Comparison of ENCODE assay signal across 8 cellular contexts in the genomic region with DNA sequence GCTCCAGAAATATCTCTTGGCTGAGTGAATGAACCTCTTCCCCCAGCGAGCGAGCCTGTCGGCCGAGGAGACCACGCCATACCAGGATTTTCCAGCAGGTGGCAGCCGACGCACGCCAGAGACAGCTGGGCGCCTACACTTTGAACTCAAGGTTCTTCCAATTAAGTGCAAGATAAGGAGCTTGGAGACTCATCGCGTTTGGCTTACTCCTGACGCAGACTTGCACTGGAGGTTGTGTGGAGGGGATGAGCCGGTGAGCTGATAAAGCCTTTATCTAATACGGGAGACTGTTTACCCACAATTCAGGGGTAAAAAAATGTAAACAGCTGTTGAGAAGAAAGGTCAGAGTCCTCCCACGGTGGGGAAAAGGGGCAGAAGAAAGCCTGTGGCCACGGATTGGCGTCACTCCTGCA. TPM values are rescaled to one million over a fixed set of nuclear protein-coding genes. Genes with fewer than 3 reads are reported as not detected.
DNase-seq lines count a peak whose midpoint lies in the region; ATAC-seq and TF ChIP-seq lines count a peak whose summit lies in the region.

No MANE protein-coding gene starts in this region.

- H3K4me1 Mint-ChIP-seq in HFFc6 (ENCODE audit: low read depth) (peaks cover 7% of the 10 kb centered on the region), T-cell (peaks cover 0 to 2% (median 0%) of the 10 kb centered on the region in 3 donors)

- 3 to 7% methylated on average over 17 of the region's 17 CpGs for WGBS in heart right ventricle, 2 donors

- H3K4me1 ChIP-seq in adipocyte (ENCODE audit: control insufficient read depth, insufficient read depth, low read length): peaks cover 4% of the 10 kb centered on the region
- no peaks in the 10 kb centered on the region for H3K4me1 ChIP-seq in heart right ventricle

- H3K9me3 Mint-ChIP-seq in HFFc6: no peaks in the 10 kb centered on the region
- H3K9me3 Mint-ChIP-seq in T-cell: no peaks in the 10 kb centered on the region

- H3K4me3 ChIP-seq in GM12864 (ENCODE audit: low read depth, low read length) (no peak overlapping the region), adipocyte (ENCODE audit: low read length) (no peak overlapping the region), heart right ventricle (no peak overlapping the region)

- no peak overlapping the region for H3K27ac ChIP-seq in heart right ventricle

- CTCF ChIA-PET in T-cell (lab: Charles Lee): interaction anchor here (0.6 to 5.0 kb wide), 19 partner anchors 13 to 1048 kb away, joined by 3 to 64 read pairs (median 4); no protein-coding TSS in a partner anchor

- intact Hi-C loops in heart right ventricle (cut with DNase I): loop anchor here in 9 of 10 donors (1.0 to 10.0 kb wide), 10 partner anchors 744 to 968 kb away; no protein-coding TSS in a partner anchor

- peaks cover 15% of the 10 kb centered on the region for H3K27me3 Mint-ChIP-seq in HFFc6 (ENCODE audit: insufficient read depth)
- peaks cover 32 to 48% of the 10 kb centered on the region in 2 donors for H3K27me3 Mint-ChIP-seq in T-cell

- no peaks in the 10 kb centered on the region for H3K27me3 ChIP-seq in adipocyte (replicated peaks; ENCODE audit: control insufficient read depth, insufficient read depth, low read length)
- H3K27me3 ChIP-seq in heart right ventricle: peaks cover 0 to 46% (median 26%) of the 10 kb centered on the region in 7 donors

- peak; percentile 89 for TF ChIP-seq CTCF in GM12864 (IDR thresholded peaks at IDR 0.05; ENCODE audit: low read depth, low read length, missing control alignments)
- TF ChIP-seq CTCF in HFFc6 (IDR thresholded peaks at IDR 0.05): peak; percentile 96
- TF ChIP-seq CTCF in heart right ventricle (IDR thresholded peaks at IDR 0.05): peak; percentile 83 to 98 (median 96)

- no peak overlapping the region for H3K27ac Mint-ChIP-seq in HFFc6
- no peak overlapping the region for H3K27ac Mint-ChIP-seq in T-cell

- H3K36me3 ChIP-seq in adipocyte (ENCODE audit: control insufficient read depth, insufficient read depth, low read length, severe bottlenecking) (no peaks in the 10 kb centered on the region), heart right ventricle (no peaks in the 10 kb centered on the region)

- DNase-seq in GM12864 (ENCODE audit: low read depth): peak; percentile 10
- peak; percentile 74 for DNase-seq in HFFc6
- DNase-seq in NCI-H1092 (lab: John Stamatoyannopoulos, UW): peak; percentile 9
- peak; percentile 8 to 73 (median 55) for DNase-seq in T-cell
- DNase-seq in adipocyte (ENCODE audit: low read depth): peak; percentile 85
- DNase-seq in heart right ventricle: peak; percentile 65 to 77
- peak; percentile 57 for DNase-seq in putamen (ENCODE audit: low spot score)

- no peaks in the 10 kb centered on the region for H3K9me3 ChIP-seq in adipocyte (ENCODE audit: control insufficient read depth, low read length)
- H3K9me3 ChIP-seq in heart right ventricle: no peaks in the 10 kb centered on the region

- ATAC-seq in T-cell (replicated peaks in 1 of 4) (peak; percentile 55 to 75 (median 66)), heart right ventricle (peak; percentile 72 to 92 (median 82)), HG02840 (IDR thresholded peaks at IDR 0.05; ENCODE audit: low FRiP score, unreplicated experiment) (no peak)

- H3K4me3 Mint-ChIP-seq in HFFc6: no peak overlapping the region
- H3K4me3 Mint-ChIP-seq in T-cell: no peak overlapping the region

- H3K9ac ChIP-seq in adipocyte (ENCODE audit: low read length): no peak overlapping the region

- POLR2A ChIA-PET in T-cell (lab: Charles Lee): no interaction called here

- H3K36me3 Mint-ChIP-seq in HFFc6 (ENCODE audit: low read depth) (no peaks in the 10 kb centered on the region), T-cell (no peaks in the 10 kb centered on the region)

RNA-seq across cellular contexts. Expression of gene EMX2, which starts 45.9 kb away (rescaled TPM):
- not detected for total RNA-seq in HFFc6 (2021; fragmentation: NEBNext Ultra II Directional; extraction: Animal tissue kit (Norgen Biotek cat#: 25700))
- not detected for total RNA-seq in T-cell
- under 1 TPM in 3 of 10 donors, not detected in 7; 0.15 to 0.17 (median 0.15) TPM for total RNA-seq in heart right ventricle
- under 1 TPM; 0.13 to 0.59 TPM for polyA plus RNA-seq in heart right ventricle

Comparison
In these comparisons a context has a peak if more than half of its experiments do, and no peak if none do; other contexts are left out.
1. DNase-seq: peak in every context shown above with its lines; median percentile 85 in adipocyte; 74 in HFFc6; 71 in heart right ventricle; 57 in putamen; 55 in T-cell; 10 in GM12864; 9 in NCI-H1092.